ENCODE assay signal across 1 cellular context in the genomic region with DNA sequence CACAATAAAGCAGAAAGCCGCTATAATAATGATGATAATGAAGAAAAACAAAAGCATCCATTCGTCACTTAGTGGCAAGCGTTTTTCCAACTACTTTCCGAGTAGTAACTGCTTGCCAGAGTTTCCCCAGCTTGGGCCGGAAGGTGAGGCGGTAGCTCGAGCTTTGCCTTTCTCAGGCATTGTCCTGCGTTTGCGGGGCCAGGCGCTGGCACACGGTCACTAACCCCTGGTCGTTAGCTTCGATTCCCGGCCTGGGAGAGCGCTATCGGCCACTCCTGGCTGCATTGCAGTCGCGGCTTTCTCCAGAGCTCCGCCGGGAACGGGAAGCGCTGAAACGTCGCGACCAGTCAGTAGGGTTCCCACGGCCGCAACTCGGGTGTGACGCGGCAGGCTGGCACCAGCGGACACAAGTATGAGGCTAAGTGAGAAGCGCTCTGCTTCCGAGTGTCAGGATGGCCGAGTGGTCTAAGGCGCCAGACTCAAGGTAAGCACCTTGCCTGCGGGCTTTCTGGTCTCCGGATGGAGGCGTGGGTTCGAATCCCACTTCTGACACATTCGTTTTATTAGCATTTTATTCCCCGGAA.
TF ChIP-seq lines count a peak whose summit lies in the region.

No MANE protein-coding gene starts in this region.

TF ChIP-seq in HepG2, 621 proteins besides CTCF, POLR2A, EP300 and RAD21 (continued from another document and continues in another):
- TF ChIP-seq, protein P1, sequence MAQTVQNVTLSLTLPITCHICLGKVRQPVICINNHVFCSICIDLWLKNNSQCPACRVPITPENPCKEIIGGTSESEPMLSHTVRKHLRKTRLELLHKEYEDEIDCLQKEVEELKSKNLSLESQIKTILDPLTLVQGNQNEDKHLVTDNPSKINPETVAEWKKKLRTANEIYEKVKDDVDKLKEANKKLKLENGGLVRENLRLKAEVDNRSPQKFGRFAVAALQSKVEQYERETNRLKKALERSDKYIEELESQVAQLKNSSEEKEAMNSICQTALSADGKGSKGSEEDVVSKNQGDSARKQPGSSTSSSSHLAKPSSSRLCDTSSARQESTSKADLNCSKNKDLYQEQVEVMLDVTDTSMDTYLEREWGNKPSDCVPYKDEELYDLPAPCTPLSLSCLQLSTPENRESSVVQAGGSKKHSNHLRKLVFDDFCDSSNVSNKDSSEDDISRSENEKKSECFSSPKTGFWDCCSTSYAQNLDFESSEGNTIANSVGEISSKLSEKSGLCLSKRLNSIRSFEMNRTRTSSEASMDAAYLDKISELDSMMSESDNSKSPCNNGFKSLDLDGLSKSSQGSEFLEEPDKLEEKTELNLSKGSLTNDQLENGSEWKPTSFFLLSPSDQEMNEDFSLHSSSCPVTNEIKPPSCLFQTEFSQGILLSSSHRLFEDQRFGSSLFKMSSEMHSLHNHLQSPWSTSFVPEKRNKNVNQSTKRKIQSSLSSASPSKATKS (CRISPR knock-in tag; IDR thresholded peaks at IDR 0.05): peak; percentile 43; the same call in 1 of the 2 replicates
- TF ChIP-seq, protein P2, sequence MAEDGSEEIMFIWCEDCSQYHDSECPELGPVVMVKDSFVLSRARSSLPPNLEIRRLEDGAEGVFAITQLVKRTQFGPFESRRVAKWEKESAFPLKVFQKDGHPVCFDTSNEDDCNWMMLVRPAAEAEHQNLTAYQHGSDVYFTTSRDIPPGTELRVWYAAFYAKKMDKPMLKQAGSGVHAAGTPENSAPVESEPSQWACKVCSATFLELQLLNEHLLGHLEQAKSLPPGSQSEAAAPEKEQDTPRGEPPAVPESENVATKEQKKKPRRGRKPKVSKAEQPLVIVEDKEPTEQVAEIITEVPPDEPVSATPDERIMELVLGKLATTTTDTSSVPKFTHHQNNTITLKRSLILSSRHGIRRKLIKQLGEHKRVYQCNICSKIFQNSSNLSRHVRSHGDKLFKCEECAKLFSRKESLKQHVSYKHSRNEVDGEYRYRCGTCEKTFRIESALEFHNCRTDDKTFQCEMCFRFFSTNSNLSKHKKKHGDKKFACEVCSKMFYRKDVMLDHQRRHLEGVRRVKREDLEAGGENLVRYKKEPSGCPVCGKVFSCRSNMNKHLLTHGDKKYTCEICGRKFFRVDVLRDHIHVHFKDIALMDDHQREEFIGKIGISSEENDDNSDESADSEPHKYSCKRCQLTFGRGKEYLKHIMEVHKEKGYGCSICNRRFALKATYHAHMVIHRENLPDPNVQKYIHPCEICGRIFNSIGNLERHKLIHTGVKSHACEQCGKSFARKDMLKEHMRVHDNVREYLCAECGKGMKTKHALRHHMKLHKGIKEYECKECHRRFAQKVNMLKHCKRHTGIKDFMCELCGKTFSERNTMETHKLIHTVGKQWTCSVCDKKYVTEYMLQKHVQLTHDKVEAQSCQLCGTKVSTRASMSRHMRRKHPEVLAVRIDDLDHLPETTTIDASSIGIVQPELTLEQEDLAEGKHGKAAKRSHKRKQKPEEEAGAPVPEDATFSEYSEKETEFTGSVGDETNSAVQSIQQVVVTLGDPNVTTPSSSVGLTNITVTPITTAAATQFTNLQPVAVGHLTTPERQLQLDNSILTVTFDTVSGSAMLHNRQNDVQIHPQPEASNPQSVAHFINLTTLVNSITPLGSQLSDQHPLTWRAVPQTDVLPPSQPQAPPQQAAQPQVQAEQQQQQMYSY (CRISPR knock-in tag; IDR thresholded peaks at IDR 0.05): peak; percentile 63
- TF ChIP-seq ZSCAN25 (CRISPR knock-in tag; IDR thresholded peaks at IDR 0.05) (no peak), TRIM24 (CRISPR knock-in tag; IDR thresholded peaks at IDR 0.05) (no peak), ZKSCAN8 (CRISPR knock-in tag; IDR thresholded peaks at IDR 0.05; ENCODE audit: borderline replicate concordance) (no peak), TOE1 (CRISPR knock-in tag; IDR thresholded peaks at IDR 0.05) (no peak), FOXA3 (CRISPR knock-in tag; IDR thresholded peaks at IDR 0.05) (no peak), ZNF883 (CRISPR knock-in tag; IDR thresholded peaks at IDR 0.05; ENCODE audit: not compliant biosample characterization) (no peak), CCDC6 (CRISPR knock-in tag; IDR thresholded peaks at IDR 0.05) (no peak; the same call in 1 of the 2 replicates), ZSCAN31 (CRISPR knock-in tag; IDR thresholded peaks at IDR 0.05; ENCODE audit: low read depth) (no peak), NFYC (CRISPR knock-in tag; IDR thresholded peaks at IDR 0.05) (no peak; the same call in 1 of the 2 replicates), ZFP1 (CRISPR knock-in tag; IDR thresholded peaks at IDR 0.05) (peak; percentile 28), FIP1L1 (IDR thresholded peaks at IDR 0.05; ENCODE audit: borderline replicate concordance, insufficient read depth, low read depth, low read length) (0 out of 2 replicates have a peak, but pooled peaks have one; percentile 50), SALL1 (CRISPR knock-in tag; IDR thresholded peaks at IDR 0.05) (peak; percentile 75), ZNF331 (CRISPR knock-in tag; IDR thresholded peaks at IDR 0.05) (no peak; the same call in none of the 2 replicates), CHCHD3 (CRISPR knock-in tag; IDR thresholded peaks at IDR 0.05) (no peak), AKAP8 (CRISPR knock-in tag; IDR thresholded peaks at IDR 0.05) (no peak), SOX13 (IDR thresholded peaks at IDR 0.05) (peak; percentile 22; the same call in 1 of the 2 replicates), SOX13 (CRISPR knock-in tag; conservative IDR thresholded peaks at IDR 0.05 in 1 of 2, IDR thresholded peaks at IDR 0.05 in 1 of 2) (peak in 1 of 2 experiments; percentile 43; a peak in 2 of 4 replicates), ISX (CRISPR knock-in tag; conservative IDR thresholded peaks at IDR 0.05) (no peak), ZNF543 (CRISPR knock-in tag; IDR thresholded peaks at IDR 0.05) (peak; percentile 90), ZNF24 (IDR thresholded peaks at IDR 0.05) (peak; percentile 97), ZNF34 (CRISPR knock-in tag; IDR thresholded peaks at IDR 0.05; ENCODE audit: borderline replicate concordance) (no peak), MAZ (IDR thresholded peaks at IDR 0.05; ENCODE audit: borderline replicate concordance, low read depth, low read length) (peak; percentile 20; the same call in 1 of the 2 replicates), MAZ (CRISPR knock-in tag; IDR thresholded peaks at IDR 0.05; ENCODE audit: low read depth) (peak; percentile 28; the same call in 1 of the 2 replicates), EZH2 (conservative IDR thresholded peaks at IDR 0.05; ENCODE audit: low read depth, low read length) (no peak), ZSCAN30 (CRISPR knock-in tag; IDR thresholded peaks at IDR 0.05) (0 out of 2 replicates have a peak, but pooled peaks have one; percentile 9), NFRKB (IDR thresholded peaks at IDR 0.05) (no peak), BHLHE40 (IDR thresholded peaks at IDR 0.05; ENCODE audit: low read length) (no peak), SOX5 (CRISPR knock-in tag; IDR thresholded peaks at IDR 0.05; ENCODE audit: borderline replicate concordance) (peak; percentile 40; the same call in 1 of the 2 replicates)
- TF ChIP-seq, protein P3, sequence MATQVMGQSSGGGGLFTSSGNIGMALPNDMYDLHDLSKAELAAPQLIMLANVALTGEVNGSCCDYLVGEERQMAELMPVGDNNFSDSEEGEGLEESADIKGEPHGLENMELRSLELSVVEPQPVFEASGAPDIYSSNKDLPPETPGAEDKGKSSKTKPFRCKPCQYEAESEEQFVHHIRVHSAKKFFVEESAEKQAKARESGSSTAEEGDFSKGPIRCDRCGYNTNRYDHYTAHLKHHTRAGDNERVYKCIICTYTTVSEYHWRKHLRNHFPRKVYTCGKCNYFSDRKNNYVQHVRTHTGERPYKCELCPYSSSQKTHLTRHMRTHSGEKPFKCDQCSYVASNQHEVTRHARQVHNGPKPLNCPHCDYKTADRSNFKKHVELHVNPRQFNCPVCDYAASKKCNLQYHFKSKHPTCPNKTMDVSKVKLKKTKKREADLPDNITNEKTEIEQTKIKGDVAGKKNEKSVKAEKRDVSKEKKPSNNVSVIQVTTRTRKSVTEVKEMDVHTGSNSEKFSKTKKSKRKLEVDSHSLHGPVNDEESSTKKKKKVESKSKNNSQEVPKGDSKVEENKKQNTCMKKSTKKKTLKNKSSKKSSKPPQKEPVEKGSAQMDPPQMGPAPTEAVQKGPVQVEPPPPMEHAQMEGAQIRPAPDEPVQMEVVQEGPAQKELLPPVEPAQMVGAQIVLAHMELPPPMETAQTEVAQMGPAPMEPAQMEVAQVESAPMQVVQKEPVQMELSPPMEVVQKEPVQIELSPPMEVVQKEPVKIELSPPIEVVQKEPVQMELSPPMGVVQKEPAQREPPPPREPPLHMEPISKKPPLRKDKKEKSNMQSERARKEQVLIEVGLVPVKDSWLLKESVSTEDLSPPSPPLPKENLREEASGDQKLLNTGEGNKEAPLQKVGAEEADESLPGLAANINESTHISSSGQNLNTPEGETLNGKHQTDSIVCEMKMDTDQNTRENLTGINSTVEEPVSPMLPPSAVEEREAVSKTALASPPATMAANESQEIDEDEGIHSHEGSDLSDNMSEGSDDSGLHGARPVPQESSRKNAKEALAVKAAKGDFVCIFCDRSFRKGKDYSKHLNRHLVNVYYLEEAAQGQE (IDR thresholded peaks at IDR 0.05; ENCODE audit: borderline replicate concordance in 1 of 2, low read depth in 1 of 2, low read length in 2 of 2): peak in 1 of 2 experiments; percentile 57; a peak in 1 of 4 replicates
- TF ChIP-seq, protein P4, sequence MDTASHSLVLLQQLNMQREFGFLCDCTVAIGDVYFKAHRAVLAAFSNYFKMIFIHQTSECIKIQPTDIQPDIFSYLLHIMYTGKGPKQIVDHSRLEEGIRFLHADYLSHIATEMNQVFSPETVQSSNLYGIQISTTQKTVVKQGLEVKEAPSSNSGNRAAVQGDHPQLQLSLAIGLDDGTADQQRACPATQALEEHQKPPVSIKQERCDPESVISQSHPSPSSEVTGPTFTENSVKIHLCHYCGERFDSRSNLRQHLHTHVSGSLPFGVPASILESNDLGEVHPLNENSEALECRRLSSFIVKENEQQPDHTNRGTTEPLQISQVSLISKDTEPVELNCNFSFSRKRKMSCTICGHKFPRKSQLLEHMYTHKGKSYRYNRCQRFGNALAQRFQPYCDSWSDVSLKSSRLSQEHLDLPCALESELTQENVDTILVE (CRISPR knock-in tag; IDR thresholded peaks at IDR 0.05): no peak
- TF ChIP-seq, protein P5, sequence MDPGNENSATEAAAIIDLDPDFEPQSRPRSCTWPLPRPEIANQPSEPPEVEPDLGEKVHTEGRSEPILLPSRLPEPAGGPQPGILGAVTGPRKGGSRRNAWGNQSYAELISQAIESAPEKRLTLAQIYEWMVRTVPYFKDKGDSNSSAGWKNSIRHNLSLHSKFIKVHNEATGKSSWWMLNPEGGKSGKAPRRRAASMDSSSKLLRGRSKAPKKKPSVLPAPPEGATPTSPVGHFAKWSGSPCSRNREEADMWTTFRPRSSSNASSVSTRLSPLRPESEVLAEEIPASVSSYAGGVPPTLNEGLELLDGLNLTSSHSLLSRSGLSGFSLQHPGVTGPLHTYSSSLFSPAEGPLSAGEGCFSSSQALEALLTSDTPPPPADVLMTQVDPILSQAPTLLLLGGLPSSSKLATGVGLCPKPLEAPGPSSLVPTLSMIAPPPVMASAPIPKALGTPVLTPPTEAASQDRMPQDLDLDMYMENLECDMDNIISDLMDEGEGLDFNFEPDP (CRISPR knock-in tag; conservative IDR thresholded peaks at IDR 0.05): 0 out of 2 replicates have a peak, but pooled peaks have one; percentile 16
- TF ChIP-seq, protein P6, sequence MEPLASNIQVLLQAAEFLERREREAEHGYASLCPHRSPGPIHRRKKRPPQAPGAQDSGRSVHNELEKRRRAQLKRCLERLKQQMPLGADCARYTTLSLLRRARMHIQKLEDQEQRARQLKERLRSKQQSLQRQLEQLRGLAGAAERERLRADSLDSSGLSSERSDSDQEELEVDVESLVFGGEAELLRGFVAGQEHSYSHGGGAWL (CRISPR knock-in tag; IDR thresholded peaks at IDR 0.05): peak; percentile 60; the same call in 1 of the 2 replicates
- TF ChIP-seq, protein P7, sequence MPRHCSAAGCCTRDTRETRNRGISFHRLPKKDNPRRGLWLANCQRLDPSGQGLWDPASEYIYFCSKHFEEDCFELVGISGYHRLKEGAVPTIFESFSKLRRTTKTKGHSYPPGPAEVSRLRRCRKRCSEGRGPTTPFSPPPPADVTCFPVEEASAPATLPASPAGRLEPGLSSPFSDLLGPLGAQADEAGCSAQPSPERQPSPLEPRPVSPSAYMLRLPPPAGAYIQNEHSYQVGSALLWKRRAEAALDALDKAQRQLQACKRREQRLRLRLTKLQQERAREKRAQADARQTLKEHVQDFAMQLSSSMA (CRISPR knock-in tag; IDR thresholded peaks at IDR 0.05): 0 out of 2 replicates have a peak, but pooled peaks have one; percentile 50
- TF ChIP-seq, protein P8, sequence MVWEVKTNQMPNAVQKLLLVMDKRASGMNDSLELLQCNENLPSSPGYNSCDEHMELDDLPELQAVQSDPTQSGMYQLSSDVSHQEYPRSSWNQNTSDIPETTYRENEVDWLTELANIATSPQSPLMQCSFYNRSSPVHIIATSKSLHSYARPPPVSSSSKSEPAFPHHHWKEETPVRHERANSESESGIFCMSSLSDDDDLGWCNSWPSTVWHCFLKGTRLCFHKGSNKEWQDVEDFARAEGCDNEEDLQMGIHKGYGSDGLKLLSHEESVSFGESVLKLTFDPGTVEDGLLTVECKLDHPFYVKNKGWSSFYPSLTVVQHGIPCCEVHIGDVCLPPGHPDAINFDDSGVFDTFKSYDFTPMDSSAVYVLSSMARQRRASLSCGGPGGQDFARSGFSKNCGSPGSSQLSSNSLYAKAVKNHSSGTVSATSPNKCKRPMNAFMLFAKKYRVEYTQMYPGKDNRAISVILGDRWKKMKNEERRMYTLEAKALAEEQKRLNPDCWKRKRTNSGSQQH (CRISPR knock-in tag; IDR thresholded peaks at IDR 0.05; ENCODE audit: low read depth): no peak; the same call in 1 of the 2 replicates
- TF ChIP-seq, protein P9, sequence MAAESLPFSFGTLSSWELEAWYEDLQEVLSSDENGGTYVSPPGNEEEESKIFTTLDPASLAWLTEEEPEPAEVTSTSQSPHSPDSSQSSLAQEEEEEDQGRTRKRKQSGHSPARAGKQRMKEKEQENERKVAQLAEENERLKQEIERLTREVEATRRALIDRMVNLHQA (CRISPR knock-in tag; IDR thresholded peaks at IDR 0.05): no peak
- TF ChIP-seq, protein P10, sequence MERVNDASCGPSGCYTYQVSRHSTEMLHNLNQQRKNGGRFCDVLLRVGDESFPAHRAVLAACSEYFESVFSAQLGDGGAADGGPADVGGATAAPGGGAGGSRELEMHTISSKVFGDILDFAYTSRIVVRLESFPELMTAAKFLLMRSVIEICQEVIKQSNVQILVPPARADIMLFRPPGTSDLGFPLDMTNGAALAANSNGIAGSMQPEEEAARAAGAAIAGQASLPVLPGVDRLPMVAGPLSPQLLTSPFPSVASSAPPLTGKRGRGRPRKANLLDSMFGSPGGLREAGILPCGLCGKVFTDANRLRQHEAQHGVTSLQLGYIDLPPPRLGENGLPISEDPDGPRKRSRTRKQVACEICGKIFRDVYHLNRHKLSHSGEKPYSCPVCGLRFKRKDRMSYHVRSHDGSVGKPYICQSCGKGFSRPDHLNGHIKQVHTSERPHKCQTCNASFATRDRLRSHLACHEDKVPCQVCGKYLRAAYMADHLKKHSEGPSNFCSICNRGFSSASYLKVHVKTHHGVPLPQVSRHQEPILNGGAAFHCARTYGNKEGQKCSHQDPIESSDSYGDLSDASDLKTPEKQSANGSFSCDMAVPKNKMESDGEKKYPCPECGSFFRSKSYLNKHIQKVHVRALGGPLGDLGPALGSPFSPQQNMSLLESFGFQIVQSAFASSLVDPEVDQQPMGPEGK (CRISPR knock-in tag; IDR thresholded peaks at IDR 0.05): no peak
- TF ChIP-seq, protein P11, sequence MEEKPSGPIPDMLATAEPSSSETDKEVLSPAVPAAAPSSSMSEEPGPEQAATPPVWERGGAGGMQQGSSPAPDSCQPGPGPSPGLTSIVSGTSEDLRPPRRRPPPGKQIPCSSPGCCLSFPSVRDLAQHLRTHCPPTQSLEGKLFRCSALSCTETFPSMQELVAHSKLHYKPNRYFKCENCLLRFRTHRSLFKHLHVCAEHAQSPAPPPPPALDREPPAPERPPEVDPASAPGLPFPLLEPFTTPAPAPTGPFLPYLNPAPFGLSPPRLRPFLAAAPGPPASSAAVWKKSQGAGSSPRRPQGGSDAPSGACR (CRISPR knock-in tag; IDR thresholded peaks at IDR 0.05): peak; percentile 77
